8 cellular contexts compared by ENCODE assay signal in the genomic region with DNA sequence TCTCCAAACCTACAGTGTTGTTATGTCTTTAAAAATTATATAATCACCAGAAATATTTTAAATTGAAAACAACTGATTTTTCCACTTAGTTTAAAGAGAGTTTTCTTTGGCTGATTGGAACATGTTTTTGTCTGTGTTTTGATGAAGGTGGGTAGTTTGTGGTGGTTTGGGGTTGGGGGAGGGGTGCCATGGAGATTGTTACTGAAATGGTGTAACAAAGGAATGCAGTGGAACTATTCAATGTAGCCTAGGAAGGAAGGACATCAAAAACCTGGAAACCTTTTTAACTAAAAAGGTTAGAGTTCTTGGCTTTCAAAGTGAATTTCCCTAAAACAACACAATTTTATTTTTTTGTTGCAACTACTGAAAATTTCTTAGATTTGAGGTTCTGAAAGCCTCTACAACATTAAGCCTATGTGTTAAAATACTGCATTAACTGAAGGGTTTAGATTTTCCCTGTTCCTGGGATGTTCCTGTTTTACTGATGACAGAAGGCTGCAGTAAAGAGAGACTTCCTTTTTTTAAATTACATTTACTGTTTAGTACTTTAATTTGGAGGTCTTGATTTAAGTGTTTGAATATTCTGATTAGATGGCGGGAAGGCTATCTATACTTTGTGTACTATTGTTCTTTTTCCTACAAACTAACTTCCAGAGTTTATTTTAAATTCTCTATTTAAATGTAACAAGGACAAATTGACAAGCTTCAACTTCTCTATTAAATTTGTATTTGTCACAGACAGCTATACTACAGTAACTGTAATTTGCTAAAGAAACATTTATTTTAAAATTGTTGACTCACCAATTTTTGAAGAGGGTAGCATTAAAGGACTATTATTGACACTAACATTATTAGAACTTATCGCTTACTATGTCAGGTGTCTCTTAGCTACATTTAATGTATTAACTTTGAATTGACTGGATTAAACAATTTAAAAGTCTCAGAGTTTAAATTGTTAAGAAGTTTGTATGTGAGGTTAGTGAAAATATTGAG.
A peak's percentile ranks its signal among the peaks of the same experiment; 100 is the strongest.
DNase-seq lines count a peak whose midpoint lies in the region; ATAC-seq and TF ChIP-seq lines count a peak whose summit lies in the region.

No MANE protein-coding gene starts in this region.

- H3K27ac Mint-ChIP-seq in brain (peak overlapping the region in 4 of 5 experiments; percentile 6 to 84 (median 70)), natural killer cell (peak overlapping the region; percentile 87 to 96)

- H3K9me2 ChIP-seq in DOHH2 (replicated peaks; ENCODE audit: control insufficient read depth, low read length), result no peaks in the 10 kb centered on the region

- peaks cover 20% of the 10 kb centered on the region for H3F3A ChIP-seq in DOHH2 (ENCODE audit: control insufficient read depth, insufficient read depth)

- no peaks in the 10 kb centered on the region for H3K27me3 Mint-ChIP-seq in brain
- H3K27me3 Mint-ChIP-seq in natural killer cell (ENCODE audit: low read depth in 2 of 2), result no peaks in the 10 kb centered on the region

- no peaks in the 10 kb centered on the region for H4K20me1 ChIP-seq in DOHH2 (ENCODE audit: control insufficient read depth, insufficient read depth, low read depth, low read length)

- H3K79me2 ChIP-seq in DOHH2 (ENCODE audit: control insufficient read depth, low read length), result peaks cover 82% of the 10 kb centered on the region

- intact Hi-C loops in natural killer cell (cut with micrococcal nuclease), result loop anchor here (1.0 to 10.0 kb wide), 2 partner anchors 14 to 87 kb away; partner anchors contain the start of gene LIMS1

- H3K4me3 Mint-ChIP-seq in brain, result peak overlapping the region in 3 of 5 experiments; percentile 37 to 51 (median 44)
- H3K4me3 Mint-ChIP-seq in natural killer cell, result peak overlapping the region; percentile 92

- no peaks in the 10 kb centered on the region for H3K9me3 ChIP-seq in DOHH2 (ENCODE audit: control insufficient read depth, insufficient read depth, low read length)

- H3K36me3 Mint-ChIP-seq in brain (no peaks in the 10 kb centered on the region), natural killer cell (no peaks in the 10 kb centered on the region)

- no peaks in the 10 kb centered on the region for H3K36me3 ChIP-seq in DOHH2 (ENCODE audit: control insufficient read depth, low read length)

- TF ChIP-seq CTCF in DOHH2 (IDR thresholded peaks at IDR 0.05; ENCODE audit: low read depth, low read length, poor library complexity, severe bottlenecking), result no peak
- no peak for TF ChIP-seq CTCF in brain (conservative IDR thresholded peaks at IDR 0.05)
- TF ChIP-seq CTCF in natural killer cell (IDR thresholded peaks at IDR 0.05), result no peak

- no peak for ATAC-seq in natural killer cell
- no peak for ATAC-seq in HG03045 (IDR thresholded peaks at IDR 0.05; ENCODE audit: unreplicated experiment)

- peak overlapping the region; percentile 67 for H3K4me3 ChIP-seq in DOHH2 (ENCODE audit: low read length)

- peak overlapping the region; percentile 66 for H3K27ac ChIP-seq in DOHH2 (ENCODE audit: low read depth, low read length)

- peak overlapping the region; percentile 74 for H3K4me2 ChIP-seq in DOHH2 (ENCODE audit: low read length)

- no peaks in the 10 kb centered on the region for H3K27me3 ChIP-seq in DOHH2 (ENCODE audit: control insufficient read depth, low read length)

- DNase-seq in NCI-H1694 (lab: John Stamatoyannopoulos, UW) (peak; percentile 34), natural killer cell (no peak), GOT3 (lab: John Stamatoyannopoulos, UW) (no peak), iPS-NIHi7 (ENCODE audit: extremely low spot score) (no peak)
- no peak for DNase-seq in stimulated activated CD4-positive, alpha-beta T cell treated with anti-CD3 and anti-CD28 coated beads, Interleukin-1b, Interleukin-23, amount 100 ng/mL, for 48 hours

- H3K4me1 Mint-ChIP-seq in brain, result peaks cover 75% of the 10 kb centered on the region
- peaks cover 46 to 48% of the 10 kb centered on the region in 2 donors for H3K4me1 Mint-ChIP-seq in natural killer cell

- H3K4me1 ChIP-seq in DOHH2 (ENCODE audit: control insufficient read depth, low read length), result peaks cover 94% of the 10 kb centered on the region

- H3K9me3 Mint-ChIP-seq in brain, result no peaks in the 10 kb centered on the region
- H3K9me3 Mint-ChIP-seq in natural killer cell, result no peaks in the 10 kb centered on the region
